ENCODE assay signal across 8 cellular contexts in genomic region chr4:74320559-74321118, GRCh38. TPM values are rescaled to one million over a fixed set of nuclear protein-coding genes. Genes with fewer than 3 reads are reported as not detected.
DNase-seq lines count a peak whose midpoint lies in the region; ATAC-seq, FAIRE-seq and TF ChIP-seq lines count a peak whose summit lies in the region.

No MANE protein-coding gene starts in this region.

- H3K27ac Mint-ChIP-seq in activated naive CD4-positive, alpha-beta T cell treated with anti-CD3 and anti-CD28 coated beads, Interleukin-2, amount 10 ng/mL, durations not matched to agents 7 days and 5 days = no peak overlapping the region

- H3K9me3 Mint-ChIP-seq in activated naive CD4-positive, alpha-beta T cell treated with anti-CD3 and anti-CD28 coated beads, Interleukin-2, amount 10 ng/mL, durations not matched to agents 7 days and 5 days = no peaks in the 10 kb centered on the region

- WGBS in small intestine, 3 donors = 33 to 40% (median 40%) methylated on average over 4 of the region's 4 CpGs

- FAIRE-seq in small intestine (lab: Jason Lieb, UNC) = no peak

- no peak overlapping the region for H3K27ac ChIP-seq in left ventricle myocardium inferior (replicated peaks)
- no peak overlapping the region for H3K27ac ChIP-seq in small intestine (ENCODE audit: low read depth in 1 of 2, low read length in 1 of 2)

- peak; percentile 60 for DNase-seq in D341Med (ENCODE audit: low spot score)
- peak; percentile 41 to 51 for DNase-seq in NCI-H526 (lab: John Stamatoyannopoulos, UW)
- DNase-seq in activated naive CD4-positive, alpha-beta T cell treated with anti-CD3 and anti-CD28 coated beads, Interleukin-2, amount 10 ng/mL, durations not matched to agents 7 days and 5 days = peak; percentile 38
- no peak for DNase-seq in left ventricle myocardium inferior
- peak; percentile 80 for DNase-seq in small intestine

- H3K36me3 ChIP-seq in left ventricle myocardium inferior (no peaks in the 10 kb centered on the region), small intestine (ENCODE audit: control insufficient read depth in 2 of 2, insufficient read depth in 2 of 2, low read length in 2 of 2) (no peaks in the 10 kb centered on the region)

- CTCF ChIA-PET in activated naive CD4-positive, alpha-beta T cell treated with anti-CD3 and anti-CD28 coated beads, Interleukin-2, amount 10 ng/mL, durations not matched to agents 7 days and 5 days (lab: Charles Lee) = interaction anchor here (0.7 to 3.3 kb wide), 11 partner anchors 11 to 355 kb away, joined by 3 to 47 read pairs (median 5); no protein-coding TSS in a partner anchor

- intact Hi-C loops in left ventricle myocardium inferior (cut with micrococcal nuclease) = no loop called here

- H3K27me3 ChIP-seq in left ventricle myocardium inferior (ENCODE audit: low read depth) (peaks cover 39% of the 10 kb centered on the region), small intestine (ENCODE audit: control insufficient read depth in 2 of 2, insufficient read depth in 2 of 2, low read length in 2 of 2) (no peaks in the 10 kb centered on the region)

- TF ChIP-seq CTCF in left ventricle myocardium inferior (IDR thresholded peaks at IDR 0.05; ENCODE audit: borderline replicate concordance) = peak; percentile 53

- no peak overlapping the region for H3K4me3 Mint-ChIP-seq in activated naive CD4-positive, alpha-beta T cell treated with anti-CD3 and anti-CD28 coated beads, Interleukin-2, amount 10 ng/mL, durations not matched to agents 7 days and 5 days

- H3K9me3 ChIP-seq in left ventricle myocardium inferior (replicated peaks) (no peaks in the 10 kb centered on the region), small intestine (ENCODE audit: control insufficient read depth, low read depth) (no peaks in the 10 kb centered on the region)

- no peak overlapping the region for H3K4me3 ChIP-seq in left ventricle myocardium inferior
- no peak overlapping the region for H3K4me3 ChIP-seq in small intestine (ENCODE audit: low read depth in 1 of 2, low read length in 2 of 2)

- peak; percentile 60 for ATAC-seq in GM19324 (IDR thresholded peaks at IDR 0.05; ENCODE audit: low FRiP score, unreplicated experiment)
- peak; percentile 70 for ATAC-seq in HG03280 (IDR thresholded peaks at IDR 0.05; ENCODE audit: unreplicated experiment)
- no peak for ATAC-seq in HG03139 (IDR thresholded peaks at IDR 0.05; ENCODE audit: unreplicated experiment)

- no peaks in the 10 kb centered on the region for H3K4me1 ChIP-seq in left ventricle myocardium inferior
- peaks cover 0 to 4% of the 10 kb centered on the region in 2 donors for H3K4me1 ChIP-seq in small intestine (ENCODE audit: control insufficient read depth in 2 of 2, insufficient read depth in 1 of 2, low read depth in 1 of 2, low read length in 1 of 2)

- H3K36me3 Mint-ChIP-seq in activated naive CD4-positive, alpha-beta T cell treated with anti-CD3 and anti-CD28 coated beads, Interleukin-2, amount 10 ng/mL, durations not matched to agents 7 days and 5 days = no peaks in the 10 kb centered on the region

- peaks cover 14% of the 10 kb centered on the region for H3K27me3 Mint-ChIP-seq in activated naive CD4-positive, alpha-beta T cell treated with anti-CD3 and anti-CD28 coated beads, Interleukin-2, amount 10 ng/mL, durations not matched to agents 7 days and 5 days

- H3K4me1 Mint-ChIP-seq in activated naive CD4-positive, alpha-beta T cell treated with anti-CD3 and anti-CD28 coated beads, Interleukin-2, amount 10 ng/mL, durations not matched to agents 7 days and 5 days = no peaks in the 10 kb centered on the region

RNA-seq across cellular contexts. Expression of gene EPGN, which starts 12.4 kb away (rescaled TPM):
- total RNA-seq in left ventricle myocardium inferior = not detected
- polyA plus RNA-seq in small intestine = not detected

RNA-seq across cellular contexts. Expression of gene EREG, which starts 44.3 kb away (rescaled TPM):
- not detected for total RNA-seq in left ventricle myocardium inferior
- under 1 TPM in 2 of 3 donors, not detected in 1; 0.22 to 0.75 TPM for polyA plus RNA-seq in small intestine
